Comparison of ENCODE assay signal across 1 cellular context in the genomic region with DNA sequence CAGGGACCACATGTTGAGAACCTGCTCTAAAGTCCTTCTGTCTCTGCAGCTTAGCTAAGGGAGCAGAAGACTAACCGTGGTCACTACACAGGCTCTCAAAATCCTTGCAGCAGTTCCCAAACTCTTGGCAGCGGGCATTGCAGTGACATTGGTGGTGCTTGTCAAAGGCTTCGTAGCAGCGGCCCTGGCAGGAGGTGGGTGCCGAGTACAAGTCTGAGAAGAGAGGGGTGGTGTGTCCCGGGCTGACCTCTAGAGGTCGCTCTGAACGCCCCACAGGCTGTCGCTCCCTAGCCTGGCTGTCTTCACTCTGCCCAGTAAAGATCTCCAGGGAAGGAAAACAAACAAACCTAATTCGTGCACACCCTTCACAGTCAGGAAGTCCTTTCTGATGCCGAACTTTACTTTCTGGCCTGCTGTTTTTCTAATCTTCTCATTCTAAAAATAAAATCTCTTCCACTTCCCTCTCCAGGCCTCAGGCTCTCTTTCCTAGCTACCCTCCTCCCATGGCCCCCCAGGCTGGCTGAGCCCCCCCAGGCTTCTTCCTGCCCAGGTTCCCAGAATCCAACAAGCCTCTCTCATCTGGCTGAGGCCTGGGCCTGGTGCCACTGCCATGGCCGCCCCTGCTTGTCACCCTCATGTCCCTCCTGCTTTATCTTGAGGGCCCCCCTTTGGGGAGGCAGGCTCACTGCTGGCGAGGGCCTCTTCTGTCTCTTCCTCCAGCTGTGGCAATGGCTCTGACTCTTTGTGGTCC.
TF ChIP-seq lines count a peak whose summit lies in the region.

No MANE protein-coding gene starts in this region.

TF ChIP-seq in HEK293, 187 proteins besides CTCF, POLR2A, EP300 and RAD21 (continued from another document):
- TF ChIP-seq ZNF837 (tag by site-specific recombination; IDR thresholded peaks at IDR 0.05) (no peak), ZNF394 (tag by site-specific recombination; IDR thresholded peaks at IDR 0.05; ENCODE audit: borderline replicate concordance) (no peak), ZFHX2 (tag by site-specific recombination; conservative IDR thresholded peaks at IDR 0.05) (no peak), WT1 (tag by site-specific recombination; IDR thresholded peaks at IDR 0.05) (no peak), OSR2 (tag by site-specific recombination; IDR thresholded peaks at IDR 0.05) (no peak; the same call in 1 of the 2 replicates), YY1 (tag by site-specific recombination; IDR thresholded peaks at IDR 0.05) (no peak)
- TF ChIP-seq, protein P1, sequence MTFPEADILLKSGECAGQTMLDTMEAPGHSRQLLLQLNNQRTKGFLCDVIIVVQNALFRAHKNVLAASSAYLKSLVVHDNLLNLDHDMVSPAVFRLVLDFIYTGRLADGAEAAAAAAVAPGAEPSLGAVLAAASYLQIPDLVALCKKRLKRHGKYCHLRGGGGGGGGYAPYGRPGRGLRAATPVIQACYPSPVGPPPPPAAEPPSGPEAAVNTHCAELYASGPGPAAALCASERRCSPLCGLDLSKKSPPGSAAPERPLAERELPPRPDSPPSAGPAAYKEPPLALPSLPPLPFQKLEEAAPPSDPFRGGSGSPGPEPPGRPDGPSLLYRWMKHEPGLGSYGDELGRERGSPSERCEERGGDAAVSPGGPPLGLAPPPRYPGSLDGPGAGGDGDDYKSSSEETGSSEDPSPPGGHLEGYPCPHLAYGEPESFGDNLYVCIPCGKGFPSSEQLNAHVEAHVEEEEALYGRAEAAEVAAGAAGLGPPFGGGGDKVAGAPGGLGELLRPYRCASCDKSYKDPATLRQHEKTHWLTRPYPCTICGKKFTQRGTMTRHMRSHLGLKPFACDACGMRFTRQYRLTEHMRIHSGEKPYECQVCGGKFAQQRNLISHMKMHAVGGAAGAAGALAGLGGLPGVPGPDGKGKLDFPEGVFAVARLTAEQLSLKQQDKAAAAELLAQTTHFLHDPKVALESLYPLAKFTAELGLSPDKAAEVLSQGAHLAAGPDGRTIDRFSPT (tag by site-specific recombination; IDR thresholded peaks at IDR 0.05), result no peak
- TF ChIP-seq, protein P2, sequence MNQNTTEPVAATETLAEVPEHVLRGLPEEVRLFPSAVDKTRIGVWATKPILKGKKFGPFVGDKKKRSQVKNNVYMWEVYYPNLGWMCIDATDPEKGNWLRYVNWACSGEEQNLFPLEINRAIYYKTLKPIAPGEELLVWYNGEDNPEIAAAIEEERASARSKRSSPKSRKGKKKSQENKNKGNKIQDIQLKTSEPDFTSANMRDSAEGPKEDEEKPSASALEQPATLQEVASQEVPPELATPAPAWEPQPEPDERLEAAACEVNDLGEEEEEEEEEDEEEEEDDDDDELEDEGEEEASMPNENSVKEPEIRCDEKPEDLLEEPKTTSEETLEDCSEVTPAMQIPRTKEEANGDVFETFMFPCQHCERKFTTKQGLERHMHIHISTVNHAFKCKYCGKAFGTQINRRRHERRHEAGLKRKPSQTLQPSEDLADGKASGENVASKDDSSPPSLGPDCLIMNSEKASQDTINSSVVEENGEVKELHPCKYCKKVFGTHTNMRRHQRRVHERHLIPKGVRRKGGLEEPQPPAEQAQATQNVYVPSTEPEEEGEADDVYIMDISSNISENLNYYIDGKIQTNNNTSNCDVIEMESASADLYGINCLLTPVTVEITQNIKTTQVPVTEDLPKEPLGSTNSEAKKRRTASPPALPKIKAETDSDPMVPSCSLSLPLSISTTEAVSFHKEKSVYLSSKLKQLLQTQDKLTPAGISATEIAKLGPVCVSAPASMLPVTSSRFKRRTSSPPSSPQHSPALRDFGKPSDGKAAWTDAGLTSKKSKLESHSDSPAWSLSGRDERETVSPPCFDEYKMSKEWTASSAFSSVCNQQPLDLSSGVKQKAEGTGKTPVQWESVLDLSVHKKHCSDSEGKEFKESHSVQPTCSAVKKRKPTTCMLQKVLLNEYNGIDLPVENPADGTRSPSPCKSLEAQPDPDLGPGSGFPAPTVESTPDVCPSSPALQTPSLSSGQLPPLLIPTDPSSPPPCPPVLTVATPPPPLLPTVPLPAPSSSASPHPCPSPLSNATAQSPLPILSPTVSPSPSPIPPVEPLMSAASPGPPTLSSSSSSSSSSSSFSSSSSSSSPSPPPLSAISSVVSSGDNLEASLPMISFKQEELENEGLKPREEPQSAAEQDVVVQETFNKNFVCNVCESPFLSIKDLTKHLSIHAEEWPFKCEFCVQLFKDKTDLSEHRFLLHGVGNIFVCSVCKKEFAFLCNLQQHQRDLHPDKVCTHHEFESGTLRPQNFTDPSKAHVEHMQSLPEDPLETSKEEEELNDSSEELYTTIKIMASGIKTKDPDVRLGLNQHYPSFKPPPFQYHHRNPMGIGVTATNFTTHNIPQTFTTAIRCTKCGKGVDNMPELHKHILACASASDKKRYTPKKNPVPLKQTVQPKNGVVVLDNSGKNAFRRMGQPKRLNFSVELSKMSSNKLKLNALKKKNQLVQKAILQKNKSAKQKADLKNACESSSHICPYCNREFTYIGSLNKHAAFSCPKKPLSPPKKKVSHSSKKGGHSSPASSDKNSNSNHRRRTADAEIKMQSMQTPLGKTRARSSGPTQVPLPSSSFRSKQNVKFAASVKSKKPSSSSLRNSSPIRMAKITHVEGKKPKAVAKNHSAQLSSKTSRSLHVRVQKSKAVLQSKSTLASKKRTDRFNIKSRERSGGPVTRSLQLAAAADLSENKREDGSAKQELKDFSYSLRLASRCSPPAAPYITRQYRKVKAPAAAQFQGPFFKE (tag by site-specific recombination; IDR thresholded peaks at IDR 0.05; ENCODE audit: borderline replicate concordance), result no peak
- TF ChIP-seq, protein P3, sequence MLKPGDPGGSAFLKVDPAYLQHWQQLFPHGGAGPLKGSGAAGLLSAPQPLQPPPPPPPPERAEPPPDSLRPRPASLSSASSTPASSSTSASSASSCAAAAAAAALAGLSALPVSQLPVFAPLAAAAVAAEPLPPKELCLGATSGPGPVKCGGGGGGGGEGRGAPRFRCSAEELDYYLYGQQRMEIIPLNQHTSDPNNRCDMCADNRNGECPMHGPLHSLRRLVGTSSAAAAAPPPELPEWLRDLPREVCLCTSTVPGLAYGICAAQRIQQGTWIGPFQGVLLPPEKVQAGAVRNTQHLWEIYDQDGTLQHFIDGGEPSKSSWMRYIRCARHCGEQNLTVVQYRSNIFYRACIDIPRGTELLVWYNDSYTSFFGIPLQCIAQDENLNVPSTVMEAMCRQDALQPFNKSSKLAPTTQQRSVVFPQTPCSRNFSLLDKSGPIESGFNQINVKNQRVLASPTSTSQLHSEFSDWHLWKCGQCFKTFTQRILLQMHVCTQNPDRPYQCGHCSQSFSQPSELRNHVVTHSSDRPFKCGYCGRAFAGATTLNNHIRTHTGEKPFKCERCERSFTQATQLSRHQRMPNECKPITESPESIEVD (tag by site-specific recombination; IDR thresholded peaks at IDR 0.05), result 0 out of 2 replicates have a peak, but pooled peaks have one; percentile 25
